Comparison of ENCODE assay signal across 9 cellular contexts in the genomic region with DNA sequence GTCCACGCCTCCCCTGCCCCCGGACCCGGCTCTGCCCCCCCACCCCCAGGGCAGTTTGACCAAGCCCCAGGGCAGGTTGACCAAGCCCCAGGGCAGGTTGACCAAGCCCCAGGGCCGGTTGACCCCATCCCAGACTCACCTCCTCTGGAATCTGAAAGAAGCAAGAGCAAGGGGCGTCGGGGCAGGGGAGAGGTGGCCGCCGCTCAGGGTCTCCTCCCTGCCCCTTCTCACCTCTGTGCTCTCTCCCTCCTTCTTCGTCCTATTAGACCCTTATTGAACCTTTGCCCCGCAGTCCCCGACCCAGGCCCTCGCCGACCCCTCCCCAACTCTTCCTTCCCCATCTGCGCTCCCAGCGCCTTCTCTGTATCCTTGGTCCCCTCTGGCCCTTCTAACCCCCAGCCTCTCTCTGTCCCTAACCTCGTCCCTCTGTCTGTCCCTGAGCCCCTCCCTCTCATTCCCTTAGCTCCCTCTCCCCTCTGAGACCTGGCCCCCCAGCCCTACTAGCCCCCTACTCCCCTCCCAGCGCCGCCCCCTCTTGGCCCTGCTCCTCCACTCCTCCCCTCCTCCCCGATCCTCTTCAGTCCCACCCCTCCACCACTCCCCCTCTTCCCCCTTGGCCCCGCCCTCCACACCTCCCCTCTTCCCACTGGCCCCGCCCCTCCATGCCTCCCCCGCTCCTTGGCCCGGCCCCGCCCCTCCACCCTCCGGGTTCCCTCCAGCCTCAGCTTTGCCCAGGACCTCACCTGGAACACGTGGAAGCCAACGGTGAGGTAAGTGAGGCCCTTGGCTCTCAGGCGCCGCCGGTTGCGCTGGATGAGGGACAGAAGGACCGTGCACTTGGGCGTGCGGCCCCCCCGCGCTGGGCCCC. TPM values are rescaled to one million over a fixed set of nuclear protein-coding genes. Genes with fewer than 3 reads are reported as not detected.
DNase-seq lines count a peak whose midpoint lies in the region; ATAC-seq, FAIRE-seq and TF ChIP-seq lines count a peak whose summit lies in the region.
"Had no signal": no experiment of that assay in that cellular context is flagged by ENCODE, and none has a peak within 500 bp of the region (broad histone marks: within the 10 kb centered on the region; RNA-seq: fewer than 3 reads in every experiment).

No MANE protein-coding gene starts in this region.

- H3K36me3 ChIP-seq in liver (ENCODE audit: control insufficient read depth in 4 of 4, insufficient read depth in 3 of 4, low read depth in 1 of 4, low read length in 3 of 4) = no peaks in the 10 kb centered on the region

- H3K27ac Mint-ChIP-seq in T-helper 17 cell (peak overlapping the region; percentile 67), MCF 10A (ENCODE audit: low read depth, unreplicated experiment) (no peak overlapping the region)

- H3K9me3 ChIP-seq in A549 (no peaks in the 10 kb centered on the region), T-helper 17 cell (ENCODE audit: control insufficient read depth, low read length, poor library complexity, severe bottlenecking) (no peaks in the 10 kb centered on the region), liver (ENCODE audit: control insufficient read depth in 4 of 4, low read length in 3 of 4) (no peaks in the 10 kb centered on the region)

- ATAC-seq in A549 (peak; percentile 3 to 20; a peak in 5 of 6 replicates), T-helper 17 cell (peak; percentile 39), GM21515 (IDR thresholded peaks at IDR 0.05; ENCODE audit: unreplicated experiment) (no peak)

- H3K36me3 Mint-ChIP-seq in T-helper 17 cell (ENCODE audit: low read depth) (peaks cover 3% of the 10 kb centered on the region), MCF 10A (ENCODE audit: insufficient read depth, unreplicated experiment) (peaks cover 25% of the 10 kb centered on the region)

- H3K4me3 ChIP-seq in A549 = peak overlapping the region; percentile 49
- H3K4me3 ChIP-seq in liver (ENCODE audit: low read depth in 1 of 3, low read length in 3 of 3) = peak overlapping the region in 1 of 3 donors; percentile 42

- POLR2A ChIA-PET in A549 (lab: Yijun Ruan, JAX) (no interaction called here), MCF 10A (lab: Yijun Ruan, JAX) (no interaction called here)

- no peaks in the 10 kb centered on the region for H3K27me3 ChIP-seq in liver (ENCODE audit: control insufficient read depth in 4 of 4, insufficient read depth in 4 of 4, low read length in 3 of 4)

- peak; percentile 83 to 94 for DNase-seq in A549 (ENCODE audit: low read depth in 1 of 2, low spot score in 1 of 2)
- peak; percentile 94 for DNase-seq in GM20000 (ENCODE audit: low spot score)
- peak; percentile 53 to 71 (median 70) for DNase-seq in T-helper 17 cell
- peak; percentile 26 for DNase-seq in MCF 10A (ENCODE audit: unreplicated experiment)
- DNase-seq in stimulated activated CD8-positive, alpha-beta memory T cell treated with anti-CD3 and anti-CD28 coated beads, Interleukin-4, amount 100 ng/mL, for 48 hours = peak; percentile 85
- no peak for DNase-seq in NCI-H1694 (lab: John Stamatoyannopoulos, UW)

- no peak for TF ChIP-seq POLR2A in A549 (IDR thresholded peaks at IDR 0.05; ENCODE audit: low read length)

- H3K4me1 Mint-ChIP-seq in T-helper 17 cell (peaks cover 39% of the 10 kb centered on the region), MCF 10A (ENCODE audit: insufficient read depth, unreplicated experiment) (peaks cover 25% of the 10 kb centered on the region)

- no peaks in the 10 kb centered on the region for H3K9me3 Mint-ChIP-seq in MCF 10A (ENCODE audit: unreplicated experiment)

- H3K4me3 Mint-ChIP-seq in T-helper 17 cell (peak overlapping the region; percentile 89), MCF 10A (ENCODE audit: unreplicated experiment) (peak overlapping the region; percentile 30)

- H3K4me1 ChIP-seq in A549 (peaks cover 51% of the 10 kb centered on the region), liver (ENCODE audit: control insufficient read depth in 4 of 4, insufficient read depth in 4 of 4, low read length in 3 of 4) (peaks cover under 1 to 16% (median 6%) of the 10 kb centered on the region in 4 donors)

- BruUV-seq in MCF 10A (replicated peaks; lab: Mats Ljungman, UMichigan) = no TSS peak

- intact Hi-C loops in MCF 10A (cut with micrococcal nuclease) = no loop called here

- peak overlapping the region; percentile 70 to 88 for H3K27ac ChIP-seq in A549
- H3K27ac ChIP-seq in liver (ENCODE audit: low read depth in 1 of 2, low read length in 2 of 2) = peak overlapping the region; percentile 62 to 73

- no peak overlapping the region for H3K9ac ChIP-seq in liver (ENCODE audit: low read depth in 1 of 2, low read length in 2 of 2)

- H3K27me3 Mint-ChIP-seq in T-helper 17 cell = no peaks in the 10 kb centered on the region
- H3K27me3 Mint-ChIP-seq in MCF 10A (ENCODE audit: insufficient read depth, unreplicated experiment) = no peaks in the 10 kb centered on the region

- no peak for TF ChIP-seq EP300 in A549 (IDR thresholded peaks at IDR 0.05)

- no peak for FAIRE-seq in A549 (lab: Jason Lieb, UNC)

- peak overlapping the region; percentile 74 for H3K4me2 ChIP-seq in A549

- CTCF ChIA-PET in A549 (lab: Yijun Ruan, JAX) = interaction anchor here (0.7 to 2.8 kb wide), 8 partner anchors 11 to 133 kb away, joined by 3 to 7 read pairs (median 4); no protein-coding TSS in a partner anchor
- CTCF ChIA-PET in MCF 10A (lab: Yijun Ruan, JAX) = no interaction called here

- 38% methylated on average over 26 of the region's 36 CpGs for WGBS in A549 (ENCODE audit: missing lambda C conversion rate)
- WGBS in liver = 27% methylated on average over 36 of the region's 36 CpGs

- TF ChIP-seq CTCF in A549 (IDR thresholded peaks at IDR 0.05) (no peak), GM20000 (IDR thresholded peaks at IDR 0.05; ENCODE audit: extremely low read depth, missing control alignments) (no peak), MCF 10A (IDR thresholded peaks at IDR 0.05; ENCODE audit: unreplicated experiment) (no peak), liver (IDR thresholded peaks at IDR 0.05; ENCODE audit: low read depth, low read length, missing input control) (no peak)

- TF ChIP-seq RAD21 in A549 (conservative IDR thresholded peaks at IDR 0.05 in 1 of 2, IDR thresholded peaks at IDR 0.05 in 1 of 2) (no peak; a peak in 1 of 5 replicates), liver (IDR thresholded peaks at IDR 0.05) (no peak)

TF ChIP-seq in A549, 52 proteins besides CTCF, POLR2A, EP300 and RAD21 (continues in another document):
- TF ChIP-seq KDM5A (IDR thresholded peaks at IDR 0.05) (no peak), PHF8 (IDR thresholded peaks at IDR 0.05; ENCODE audit: borderline replicate concordance, low read depth) (no peak), HDAC2 (IDR thresholded peaks at IDR 0.05) (no peak), ZFP36 (IDR thresholded peaks at IDR 0.05; ENCODE audit: borderline replicate concordance, partially characterized antibody) (peak; percentile 10), RARB (CRISPR knock-in tag; IDR thresholded peaks at IDR 0.05) (no peak), HOXB5 (CRISPR knock-in tag; IDR thresholded peaks at IDR 0.05) (no peak)
- TF ChIP-seq, protein P1, sequence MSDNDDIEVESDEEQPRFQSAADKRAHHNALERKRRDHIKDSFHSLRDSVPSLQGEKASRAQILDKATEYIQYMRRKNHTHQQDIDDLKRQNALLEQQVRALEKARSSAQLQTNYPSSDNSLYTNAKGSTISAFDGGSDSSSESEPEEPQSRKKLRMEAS (IDR thresholded peaks at IDR 0.05) = peak; percentile 47

RNA-seq across cellular contexts. Expression of gene CAPN12, which starts 7.6 kb away (rescaled TPM):
- polyA plus RNA-seq in A549 (2011; rRNA removed) (10.0 and 12.3 TPM in 2 replicates), A549 (2017; fragmentation: RNase III; extraction: RNeasy Plus Mini Kit Qiagen cat#74134 plus additional on column Dnase treatment) (8.6 to 11.7 TPM (median 11.0 TPM) in 3 replicates), liver (10 to 100 TPM in 1 of 2 donors, 1 to 10 TPM in 1; 3.8 to 12.3 TPM)
- polyA plus RNA-seq in A549 (2012; cell fraction: cytosol; rRNA removed) = 10.0 and 10.2 TPM in 2 replicates
- 33.2 and 34.8 TPM in 2 replicates for polyA plus RNA-seq in A549 (2012; cell fraction: nucleus; rRNA removed)
- polyA minus RNA-seq in A549 (2011; rRNA and poly(A)+ RNA removed) = 3.2 and 7.1 TPM in 2 replicates
- total RNA-seq in T-helper 17 cell (1 to 10 TPM; 6.8 to 9.0 TPM), MCF 10A (2022) (not detected in 2 replicates), liver (10 to 100 TPM in 1 of 2 donors, 1 to 10 TPM in 1; 5.3 to 28.7 TPM)

RNA-seq across cellular contexts. Expression of gene LGALS7, which starts 36.7 kb away (rescaled TPM):
- polyA plus RNA-seq in A549 (2011; rRNA removed) (not detected in 2 replicates), A549 (2017; fragmentation: RNase III; extraction: RNeasy Plus Mini Kit Qiagen cat#74134 plus additional on column Dnase treatment) (not detected in 3 replicates), liver (not detected)
- 0.19 TPM in 1 of 2 replicates, not detected in the other for polyA plus RNA-seq in A549 (2012; cell fraction: cytosol; rRNA removed)
- not detected in 2 replicates for polyA plus RNA-seq in A549 (2012; cell fraction: nucleus; rRNA removed)
- not detected in 2 replicates for polyA minus RNA-seq in A549 (2011; rRNA and poly(A)+ RNA removed)
- total RNA-seq in T-helper 17 cell (not detected), MCF 10A (2022) (1.1 TPM in 1 of 2 replicates, not detected in the other), liver (not detected)
- total RNA-seq: fibroblast of lung had no signal
- polyA plus RNA-seq: fibroblast of lung had no signal

RNA-seq across cellular contexts. Expression of gene LGALS7B, which starts 52.4 kb away (rescaled TPM):
- polyA plus RNA-seq in A549 (2011; rRNA removed) (0.27 TPM in 1 of 2 replicates, not detected in the other), A549 (2017; fragmentation: RNase III; extraction: RNeasy Plus Mini Kit Qiagen cat#74134 plus additional on column Dnase treatment) (not detected in 3 replicates), liver (under 1 TPM in 1 of 2 donors, not detected in 1; 0.36 TPM)
- polyA plus RNA-seq in A549 (2012; cell fraction: cytosol; rRNA removed) = 0.25 and 0.38 TPM in 2 replicates
- 0.29 TPM in 1 of 2 replicates, not detected in the other for polyA plus RNA-seq in A549 (2012; cell fraction: nucleus; rRNA removed)
- not detected in 2 replicates for polyA minus RNA-seq in A549 (2011; rRNA and poly(A)+ RNA removed)
- total RNA-seq in T-helper 17 cell (not detected), MCF 10A (2022) (2.5 and 2.6 TPM in 2 replicates), liver (not detected)
- total RNA-seq: fibroblast of lung had no signal
